Comparison of ENCODE assay signal across 19 cellular contexts in genomic region chrX:24428518-24428917, GRCh38.
"Had no signal": no experiment of that assay in that cellular context is flagged by ENCODE, and none has a peak within 500 bp of the region (broad histone marks: within the 10 kb centered on the region; RNA-seq: fewer than 3 reads in every experiment).

No MANE protein-coding gene starts in this region.

- H3K27ac Mint-ChIP-seq: activated naive CD4-positive, alpha-beta T cell treated with anti-CD3 and anti-CD28 coated beads for 36 hours; activated T-helper 17 cell treated with anti-CD3 and anti-CD28 coated beads, Interleukin-2, amount 50 U/mL, for 72 hours; naive B cell; neural progenitor cell; T-helper 17 cell had no signal

- H3K27me3 ChIP-seq: brain microvascular endothelial cell, colonic mucosa, neural progenitor cell, right lobe of liver, stomach had no signal

- H3K4me3 ChIP-seq: colonic mucosa, mucosa of descending colon, neural progenitor cell, right lobe of liver, smooth muscle cell, stomach had no signal

- H3K4me3 Mint-ChIP-seq: activated naive CD4-positive, alpha-beta T cell treated with anti-CD3 and anti-CD28 coated beads for 36 hours; activated T-helper 17 cell treated with anti-CD3 and anti-CD28 coated beads, Interleukin-2, amount 50 U/mL, for 72 hours; central memory CD8-positive, alpha-beta T cell; naive B cell; neural progenitor cell; T-helper 17 cell had no signal

- H3K4me2 ChIP-seq: neural progenitor cell, smooth muscle cell had no signal

- H3K9me3 Mint-ChIP-seq: activated naive CD4-positive, alpha-beta T cell treated with anti-CD3 and anti-CD28 coated beads for 36 hours; activated T-helper 17 cell treated with anti-CD3 and anti-CD28 coated beads, Interleukin-2, amount 50 U/mL, for 72 hours; central memory CD8-positive, alpha-beta T cell had no signal

- H3K4me1 ChIP-seq: colonic mucosa, neural progenitor cell had no signal

- H3K36me3 Mint-ChIP-seq: neural progenitor cell had no signal

- H3K9me3 ChIP-seq: colonic mucosa, mucosa of descending colon, right lobe of liver, stomach had no signal

- DNase-seq: activated CD4-positive, alpha-beta T cell treated with anti-CD3 and anti-CD28 coated beads for 1 hour; activated CD4-positive, alpha-beta T cell treated with anti-CD3 and anti-CD28 coated beads, Interleukin-2, amount 50 U/mL, for 4 hours; activated naive CD4-positive, alpha-beta T cell treated with anti-CD3 and anti-CD28 coated beads for 36 hours; brain microvascular endothelial cell; colonic mucosa; effector CD8-positive, alpha-beta T cell; left ventricle myocardium superior; mesenchymal stem cell; mucosa of descending colon; naive B cell; right lobe of liver; stimulated activated CD4-positive, alpha-beta T cell treated with anti-CD3 and anti-CD28 coated beads, Interleukin-4, amount 100 ng/mL, for 1 hour; stomach; T-helper 17 cell; WERI-Rb-1 had no signal

- H3K27ac ChIP-seq: brain microvascular endothelial cell, neural progenitor cell, WERI-Rb-1 had no signal

- H3K4me1 Mint-ChIP-seq: neural progenitor cell, T-helper 17 cell had no signal

- H3K27me3 Mint-ChIP-seq: activated T-helper 17 cell treated with anti-CD3 and anti-CD28 coated beads, Interleukin-2, amount 50 U/mL, for 72 hours; central memory CD8-positive, alpha-beta T cell; T-helper 17 cell had no signal

- H3K36me3 ChIP-seq: brain microvascular endothelial cell, colonic mucosa, neural progenitor cell, right lobe of liver, stomach, WERI-Rb-1 had no signal

- H3K9ac ChIP-seq: neural progenitor cell had no signal
